In the genomic region with DNA sequence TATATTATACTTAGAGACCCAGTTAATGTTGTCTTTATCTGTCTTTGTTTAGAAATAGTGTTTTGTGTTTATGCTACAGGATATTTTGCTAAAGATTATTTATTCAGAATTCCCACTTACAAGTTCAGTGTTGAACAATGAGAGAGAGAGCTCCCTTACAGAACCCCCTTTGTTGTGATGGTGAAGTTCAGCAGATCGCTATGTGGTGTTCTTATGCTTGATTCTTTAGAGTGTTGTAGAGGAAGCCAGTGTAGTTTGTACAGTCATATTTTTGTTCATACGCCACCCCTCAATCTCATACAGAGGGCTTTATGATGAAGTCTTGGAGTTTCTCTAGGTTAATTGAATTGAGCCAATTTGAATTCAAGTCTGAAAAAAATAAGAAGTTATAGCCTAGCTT, we compare ENCODE assay signal across 28 cellular contexts.
"Had no signal": no experiment of that assay in that cellular context is flagged by ENCODE, and none has a peak within 500 bp of the region (broad histone marks: within the 10 kb centered on the region; RNA-seq: fewer than 3 reads in every experiment).

No MANE protein-coding gene starts in this region.

- H3K4me3 Mint-ChIP-seq: activated B cell treated with CpG ODN at 0.5 μM for 24 hours; activated CD4-positive, alpha-beta memory T cell treated with anti-CD3 and anti-CD28 coated beads for 36 hours; activated naive CD4-positive, alpha-beta T cell treated with anti-CD3 and anti-CD28 coated beads for 36 hours; activated T-cell treated with anti-CD3 and anti-CD28 coated beads, Interleukin-2, amount 50 U/mL, for 4 hours; activated T-helper 1 cell treated with anti-CD3 and anti-CD28 coated beads, Interleukin-12 subunit alpha, Interleukin-12 subunit beta, Interleukin-2, Interleukin-4 antibody, amounts not matched to agents 30 ng/mL and 10 ng/mL and 1 ng/mL, durations not matched to agents 14 hours and 24 hours and 36 hours had no signal

- ATAC-seq: activated naive CD4-positive, alpha-beta T cell treated with anti-CD3 and anti-CD28 coated beads, Interleukin-2, amount 50 U/mL, for 72 hours; activated T-cell treated with anti-CD3 and anti-CD28 coated beads, Interleukin-2, amount 50 U/mL, for 4 hours; body of pancreas; Right ventricle myocardium inferior; SK-N-SH treated with all-trans-retinoic acid at 6 μM for 48 hours had no signal

- H3K27me3 Mint-ChIP-seq: activated B cell treated with CpG ODN at 0.5 μM for 24 hours; activated CD4-positive, alpha-beta memory T cell treated with anti-CD3 and anti-CD28 coated beads for 36 hours had no signal

- H3K9me3 Mint-ChIP-seq: activated B cell treated with CpG ODN at 0.5 μM for 24 hours; activated CD4-positive, alpha-beta memory T cell treated with anti-CD3 and anti-CD28 coated beads for 36 hours; activated naive CD4-positive, alpha-beta T cell treated with anti-CD3 and anti-CD28 coated beads for 36 hours; activated naive CD4-positive, alpha-beta T cell treated with anti-CD3 and anti-CD28 coated beads, Interleukin-2, amount 50 U/mL, for 72 hours; activated T-cell treated with anti-CD3 and anti-CD28 coated beads, Interleukin-2, amount 50 U/mL, for 4 hours; activated T-helper 1 cell treated with anti-CD3 and anti-CD28 coated beads, Interleukin-12 subunit alpha, Interleukin-12 subunit beta, Interleukin-2, Interleukin-4 antibody, amounts not matched to agents 30 ng/mL and 10 ng/mL and 1 ng/mL, durations not matched to agents 14 hours and 24 hours and 36 hours had no signal

- DNase-seq: activated B cell treated with CpG ODN at 0.5 μM for 24 hours; activated CD4-positive, alpha-beta memory T cell treated with anti-CD3 and anti-CD28 coated beads for 36 hours; activated CD4-positive, alpha-beta T cell treated with anti-CD3 and anti-CD28 coated beads for 4 hours; activated CD4-positive, alpha-beta T cell treated with anti-CD3 and anti-CD28 coated beads, Interleukin-2, amount 50 U/mL, for 1 hour; activated CD4-positive, CD25-positive, alpha-beta regulatory T cell treated with anti-CD3 and anti-CD28 coated beads, Interleukin-2, amount 50 U/mL, for 72 hours; activated CD8-positive, alpha-beta memory T cell treated with anti-CD3 and anti-CD28 coated beads, Interleukin-2, amount 50 U/mL, for 4 hours; activated gamma-delta T cell treated with Interleukin-2 at 50 U/mL for 16 hours; activated naive CD4-positive, alpha-beta T cell treated with anti-CD3 and anti-CD28 coated beads for 36 hours; activated T-cell treated with anti-CD3 and anti-CD28 coated beads for 4 hours; activated T-cell treated with anti-CD3 and anti-CD28 coated beads, Interleukin-2, amount 50 U/mL, for 4 hours; adrenal gland; body of pancreas; Karpas-422; NCI-H1105 treated with DMSO at 0.1 percent for 48 hours; NCI-H1436; NCI-H1694 treated with DMSO at 0.1 percent for 48 hours; NCI-H2029; NCI-H345; NCI-H524 treated with DMSO at 0.1 percent for 48 hours; Peyer's patch; SIG-M5; T-helper 1 cell; T-helper 2 cell; T-helper 9 cell had no signal

- H3K27ac Mint-ChIP-seq: activated B cell treated with CpG ODN at 0.5 μM for 24 hours; activated CD4-positive, alpha-beta memory T cell treated with anti-CD3 and anti-CD28 coated beads for 36 hours; activated naive CD4-positive, alpha-beta T cell treated with anti-CD3 and anti-CD28 coated beads for 36 hours; activated naive CD4-positive, alpha-beta T cell treated with anti-CD3 and anti-CD28 coated beads, Interleukin-2, amount 50 U/mL, for 72 hours; activated T-helper 1 cell treated with anti-CD3 and anti-CD28 coated beads, Interleukin-12 subunit alpha, Interleukin-12 subunit beta, Interleukin-2, Interleukin-4 antibody, amounts not matched to agents 30 ng/mL and 10 ng/mL and 1 ng/mL, durations not matched to agents 14 hours and 24 hours and 36 hours had no signal

- H3K36me3 Mint-ChIP-seq: activated naive CD4-positive, alpha-beta T cell treated with anti-CD3 and anti-CD28 coated beads, Interleukin-2, amount 50 U/mL, for 72 hours had no signal
